ENCODE assay signal across 25 cellular contexts in the genomic region with DNA sequence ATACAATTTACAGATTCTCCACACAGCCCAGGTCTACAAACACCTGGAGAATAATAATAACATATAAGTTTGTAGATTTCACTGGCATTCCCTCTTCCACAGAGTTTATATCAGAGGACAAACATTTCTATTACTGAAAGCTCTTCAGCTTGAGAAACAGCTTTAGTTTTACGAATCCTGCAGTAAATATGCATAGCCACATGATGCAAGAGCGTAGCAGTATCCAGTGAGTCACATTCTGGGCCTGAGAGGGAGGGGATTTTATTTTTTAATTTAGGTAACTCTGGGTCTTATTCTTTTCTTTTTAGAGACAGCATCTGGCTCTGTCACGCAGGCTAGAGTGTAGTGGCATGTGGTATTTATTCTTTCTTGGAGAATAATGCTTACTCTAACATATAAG.
A peak's percentile ranks its signal among the peaks of the same experiment; 100 is the strongest.
DNase-seq lines count a peak whose midpoint lies in the region; ATAC-seq, FAIRE-seq and TF ChIP-seq lines count a peak whose summit lies in the region.
"Had no signal": no experiment of that assay in that cellular context is flagged by ENCODE, and none has a peak within 500 bp of the region (broad histone marks: within the 10 kb centered on the region; RNA-seq: fewer than 3 reads in every experiment).

No MANE protein-coding gene starts in this region.

- H3K36me3 Mint-ChIP-seq in astrocyte (ENCODE audit: low read depth, unreplicated experiment), result no peaks in the 10 kb centered on the region
- H3K36me3 Mint-ChIP-seq: CD14-positive monocyte had no signal

- H3K27me3 ChIP-seq in HCT116 (ENCODE audit: insufficient read depth, low read length), result no peaks in the 10 kb centered on the region
- H3K27me3 ChIP-seq in astrocyte (ENCODE audit: insufficient read depth, low read length), result no peaks in the 10 kb centered on the region
- H3K27me3 ChIP-seq in left ventricle myocardium inferior (ENCODE audit: low read depth), result no peaks in the 10 kb centered on the region

- no peaks in the 10 kb centered on the region for H3K9me3 Mint-ChIP-seq in astrocyte (ENCODE audit: unreplicated experiment)

- H3K4me3 ChIP-seq in HCT116 (replicated peaks in 1 of 2; ENCODE audit: low read depth in 1 of 2, low read length in 2 of 2) (no peak overlapping the region), astrocyte (ENCODE audit: insufficient read depth, low read depth, low read length) (no peak overlapping the region), left ventricle myocardium inferior (no peak overlapping the region)

- H3K9ac ChIP-seq in HCT116 (ENCODE audit: low read length), result no peak overlapping the region
- no peak overlapping the region for H3K9ac ChIP-seq in astrocyte (ENCODE audit: low read length)

- no peak for TF ChIP-seq POLR2A in HCT116 (IDR thresholded peaks at IDR 0.05; ENCODE audit: borderline replicate concordance, extremely low read depth, insufficient read depth, insufficient read length)

- H3K79me2 ChIP-seq in HCT116 (ENCODE audit: insufficient read depth, low read length) (no peaks in the 10 kb centered on the region), astrocyte (ENCODE audit: insufficient read depth, low read length) (no peaks in the 10 kb centered on the region)

- peak overlapping the region; percentile 89 for H3K27ac Mint-ChIP-seq in astrocyte (ENCODE audit: unreplicated experiment)
- H3K27ac Mint-ChIP-seq: B cell, CD14-positive monocyte had no signal

- H3K36me3 ChIP-seq in HCT116 (ENCODE audit: control insufficient read depth in 1 of 2, insufficient read depth in 2 of 2, low read length in 2 of 2), result no peaks in the 10 kb centered on the region
- no peaks in the 10 kb centered on the region for H3K36me3 ChIP-seq in astrocyte (ENCODE audit: insufficient read depth, low read length)
- H3K36me3 ChIP-seq in left ventricle myocardium inferior, result no peaks in the 10 kb centered on the region

- no TSS peak for BruUV-seq in HCT116 (replicated peaks; lab: Mats Ljungman, UMichigan)

- H3K4me1 Mint-ChIP-seq in astrocyte (ENCODE audit: low read depth, unreplicated experiment), result peaks cover 8% of the 10 kb centered on the region
- H3K4me1 Mint-ChIP-seq: B cell, CD14-positive monocyte had no signal

- H3K9me3 ChIP-seq in HCT116 (ENCODE audit: control insufficient read depth in 1 of 2, insufficient read depth in 1 of 2, low read depth in 1 of 2, low read length in 2 of 2) (no peaks in the 10 kb centered on the region), astrocyte (ENCODE audit: insufficient read depth, low read depth, low read length) (no peaks in the 10 kb centered on the region), left ventricle myocardium inferior (replicated peaks) (peaks cover 23% of the 10 kb centered on the region)

- H3K4me1 ChIP-seq in HCT116 (ENCODE audit: control insufficient read depth in 1 of 2, insufficient read depth in 2 of 2, low read length in 2 of 2) (no peaks in the 10 kb centered on the region), astrocyte (ENCODE audit: insufficient read depth, low read length) (no peaks in the 10 kb centered on the region), left ventricle myocardium inferior (no peaks in the 10 kb centered on the region)

- H3K4me2 ChIP-seq in HCT116 (ENCODE audit: low read length) (no peak overlapping the region), astrocyte (ENCODE audit: low read length) (no peak overlapping the region)

- POLR2A ChIA-PET in HCT116 (lab: Charles Lee), result no interaction called here
- POLR2A ChIA-PET in RWPE1 (lab: Yijun Ruan, JAX; ENCODE audit: low non-redundant PET), result no interaction called here

- peak overlapping the region; percentile 25 for H2AFZ ChIP-seq in HCT116 (ENCODE audit: low read depth, low read length, poor library complexity, severe bottlenecking)
- no peak overlapping the region for H2AFZ ChIP-seq in astrocyte (ENCODE audit: low read depth, low read length)

- no peak overlapping the region for H3K27ac ChIP-seq in HCT116 (ENCODE audit: low read depth, low read length)
- no peak overlapping the region for H3K27ac ChIP-seq in astrocyte (ENCODE audit: low read depth, low read length)
- H3K27ac ChIP-seq in left ventricle myocardium inferior (replicated peaks), result no peak overlapping the region
- no peak overlapping the region for H3K27ac ChIP-seq in RWPE1
- H3K27ac ChIP-seq: HL-60 had no signal

- H3K27me3 Mint-ChIP-seq in astrocyte (ENCODE audit: low read depth, unreplicated experiment), result no peaks in the 10 kb centered on the region
- H3K27me3 Mint-ChIP-seq: B cell had no signal

- no peaks in the 10 kb centered on the region for H4K20me1 ChIP-seq in HCT116 (ENCODE audit: insufficient read depth)
- no peaks in the 10 kb centered on the region for H4K20me1 ChIP-seq in astrocyte (ENCODE audit: insufficient read depth, low read length)

- H3K9me2 ChIP-seq in HCT116 (ENCODE audit: insufficient read depth), result no peaks in the 10 kb centered on the region

- TF ChIP-seq CTCF in HCT116 (IDR thresholded peaks at IDR 0.05 in 2 of 3, conservative IDR thresholded peaks at IDR 0.05 in 1 of 3; ENCODE audit: borderline replicate concordance in 1 of 3, insufficient read depth in 1 of 3, low read depth in 2 of 3, low read length in 2 of 3), result no peak
- TF ChIP-seq CTCF in astrocyte (IDR thresholded peaks at IDR 0.05; ENCODE audit: insufficient read depth, low read depth, low read length), result no peak
- TF ChIP-seq CTCF in left ventricle myocardium inferior (IDR thresholded peaks at IDR 0.05; ENCODE audit: borderline replicate concordance), result no peak
- TF ChIP-seq CTCF in RWPE1 (conservative IDR thresholded peaks at IDR 0.05; ENCODE audit: low read depth), result no peak

- intact Hi-C loops in HCT116 (cut with micrococcal nuclease) (no loop called here), left ventricle myocardium inferior (cut with micrococcal nuclease) (no loop called here)

- RAD21 ChIA-PET in HCT116 (lab: Charles Lee; ENCODE audit: low non-redundant PET in 1 of 2, low total read pairs in 2 of 2, uncharacterized antibody in 2 of 2, unreplicated experiment in 2 of 2), result no interaction called here

- ATAC-seq in HCT116, result no peak
- ATAC-seq: Right ventricle myocardium inferior had no signal

- no peak for FAIRE-seq in astrocyte (lab: Jason Lieb, UNC)
- FAIRE-seq: HTR-8/SVneo, RCC 7860 had no signal

- peak; percentile 3 for DNase-seq in A172 (ENCODE audit: low spot score)
- DNase-seq in HCT116 (ENCODE audit: low read depth, low spot score), result peak; percentile 1
- DNase-seq in astrocyte (ENCODE audit: low read depth), result no peak
- DNase-seq in kidney tubule cell (ENCODE audit: low spot score), result peak; percentile 4
- DNase-seq in left ventricle myocardium inferior, result no peak
- DNase-seq in DMS79 (lab: John Stamatoyannopoulos, UW), result no peak
- DNase-seq in RWPE1 (ENCODE audit: low spot score), result no peak
- no peak for DNase-seq in islet precursor cell
- DNase-seq: 8988T, GF-D8, H7, KG1, NCI-H1092 treated with DMSO at 0.1 percent for 48 hours, NCI-H146, NCI-H2029 treated with DMSO at 0.1 percent for 48 hours, NCI-H2171, NCI-H345, NCI-H524 treated with DMSO at 0.1 percent for 48 hours, NCI-H82 had no signal

- no peak overlapping the region for H3K4me3 Mint-ChIP-seq in astrocyte (ENCODE audit: unreplicated experiment)
- H3K4me3 Mint-ChIP-seq: B cell, CD14-positive monocyte had no signal

- TF ChIP-seq RAD21 in HCT116 (IDR thresholded peaks at IDR 0.05; ENCODE audit: low read depth), result no peak

- CTCF ChIA-PET in HCT116 (lab: Charles Lee) (no interaction called here), RWPE1 (lab: Yijun Ruan, JAX) (no interaction called here)

TF ChIP-seq in HCT116, 20 proteins besides CTCF, POLR2A, EP300 and RAD21:
- TF ChIP-seq FOSL1 (IDR thresholded peaks at IDR 0.05; ENCODE audit: low read depth), result peak; percentile 14; the same call in 1 of the 2 replicates
- no peak for TF ChIP-seq ZNF274 (IDR thresholded peaks at IDR 0.05; ENCODE audit: low read depth, low read length)
- TF ChIP-seq CEBPB (IDR thresholded peaks at IDR 0.05; ENCODE audit: low read depth), result peak; percentile 54

Comparison
In these comparisons a context has a peak if more than half of its experiments do, and no peak if none do; other contexts are left out.
1. DNase-seq: peak in A172 (single experiment), HCT116 (single experiment) and kidney tubule cell (single experiment); none in astrocyte (single experiment), left ventricle myocardium inferior (single experiment), DMS79 (single experiment), RWPE1 (single experiment) and islet precursor cell (single experiment).